Comparison of ENCODE assay signal across 15 cellular contexts in the genomic region with DNA sequence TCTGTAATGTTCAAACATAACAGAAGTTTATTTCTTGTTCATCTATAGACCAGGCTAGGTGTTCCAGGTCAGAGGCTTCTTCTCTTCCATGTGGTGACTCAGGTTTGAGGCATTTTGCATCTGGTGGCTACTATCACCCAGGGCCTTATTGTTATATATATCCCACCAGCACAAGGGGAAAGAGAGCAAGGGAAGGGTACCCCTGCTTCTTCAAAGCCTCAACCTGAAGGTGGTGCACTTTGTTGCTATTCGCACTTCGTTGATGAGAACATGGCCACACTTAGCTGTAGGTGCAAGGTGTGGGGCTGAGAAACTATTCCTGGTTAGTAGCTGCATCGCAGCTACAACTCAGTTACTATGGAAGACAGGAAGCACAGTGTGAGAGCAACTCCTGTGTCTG. TPM values are rescaled to one million over a fixed set of nuclear protein-coding genes. Genes with fewer than 3 reads are reported as not detected.
DNase-seq lines count a peak whose midpoint lies in the region; ATAC-seq and TF ChIP-seq lines count a peak whose summit lies in the region.
"Had no signal": no experiment of that assay in that cellular context is flagged by ENCODE, and none has a peak within 500 bp of the region (broad histone marks: within the 10 kb centered on the region; RNA-seq: fewer than 3 reads in every experiment).

No MANE protein-coding gene starts in this region.

- TF ChIP-seq CTCF in BE2C (IDR thresholded peaks at IDR 0.05; ENCODE audit: low read depth, low read length) = peak; percentile 32; the same call in 1 of the 2 replicates
- TF ChIP-seq CTCF in GM12875 (IDR thresholded peaks at IDR 0.05; ENCODE audit: borderline replicate concordance, insufficient read depth, low read depth, low read length) = peak; percentile 24; the same call in 1 of the 2 replicates
- no peak for TF ChIP-seq CTCF in right atrium auricular region (IDR thresholded peaks at IDR 0.05)

- no peaks in the 10 kb centered on the region for H3K27me3 ChIP-seq in BE2C
- no peaks in the 10 kb centered on the region for H3K27me3 ChIP-seq in iPS DF 6.9 (ENCODE audit: control insufficient read depth, insufficient read depth, low read length)
- H3K27me3 ChIP-seq in right atrium auricular region = no peaks in the 10 kb centered on the region
- no peaks in the 10 kb centered on the region for H3K27me3 ChIP-seq in GM23248 (replicated peaks; ENCODE audit: insufficient read depth)

- no CpG with 5 or more reads among the region's 3 CpGs for WGBS in iPS DF 6.9 (ENCODE audit: insufficient coverage, insufficient read length)
- 93 to 98% methylated on average over 3 of the region's 3 CpGs for WGBS in GM23248 (ENCODE audit: low coverage in 1 of 2, low lambda C conversion rate in 2 of 2, missing lambda C conversion rate in 2 of 2), 2 experiments

- H3K4me1 ChIP-seq in BE2C = no peaks in the 10 kb centered on the region
- peaks cover 2% of the 10 kb centered on the region; the same call in 1 of the 2 replicates for H3K4me1 ChIP-seq in iPS DF 6.9 (ENCODE audit: control insufficient read depth, insufficient read depth, low read length)
- H3K4me1 ChIP-seq in right atrium auricular region = peaks cover 0 to 3% of the 10 kb centered on the region in 2 donors
- peaks cover 5% of the 10 kb centered on the region; the same call in 1 of the 2 replicates for H3K4me1 ChIP-seq in GM23248 (ENCODE audit: insufficient read depth)

- DNase-seq in BE2C (no peak), OCI-M1 (lab: John Stamatoyannopoulos, UW) (peak; percentile 31), iPS DF 6.9 (ENCODE audit: low read depth, low spot score) (peak; percentile 39), right atrium auricular region (ENCODE audit: low spot score) (no peak), GM23248 (no peak)
- no peak for DNase-seq in activated effector memory CD4-positive, alpha-beta T cell treated with Interleukin-2 at 50 U/mL for 16 hours
- DNase-seq: activated gamma-delta T cell treated with Interleukin-2 at 50 U/mL for 16 hours, GF-D8, NCI-H1436, NCI-H510A had no signal

- H2AFZ ChIP-seq in GM23248 = no peak overlapping the region

- H3K4me2 ChIP-seq in GM23248 (ENCODE audit: unreplicated experiment) = no peak overlapping the region

- H3K4me3 ChIP-seq in BE2C (ENCODE audit: low read depth, low read length) (no peak overlapping the region), GM12875 (ENCODE audit: low read depth, low read length) (no peak overlapping the region), iPS DF 6.9 (ENCODE audit: low read length) (no peak overlapping the region), right atrium auricular region (no peak overlapping the region), GM23248 (no peak overlapping the region)

- ATAC-seq in GM19395 (IDR thresholded peaks at IDR 0.05; ENCODE audit: unreplicated experiment) = no peak
- ATAC-seq: Right ventricle myocardium inferior had no signal

- H3K79me2 ChIP-seq in GM23248 (ENCODE audit: insufficient read depth) = no peaks in the 10 kb centered on the region

- in situ Hi-C loops in GM23248 (cut with MboI) = no loop called here

- no peaks in the 10 kb centered on the region for H3F3A ChIP-seq in GM23248 (ENCODE audit: insufficient read depth)

- H3K27ac ChIP-seq in iPS DF 6.9 (ENCODE audit: low read length) = no peak overlapping the region
- no peak overlapping the region for H3K27ac ChIP-seq in right atrium auricular region
- H3K27ac ChIP-seq in GM23248 = no peak overlapping the region

- no peaks in the 10 kb centered on the region for H3K9me2 ChIP-seq in GM23248 (ENCODE audit: insufficient read depth)

- no peak overlapping the region for H3K9ac ChIP-seq in GM23248

- no peaks in the 10 kb centered on the region for H3K9me3 ChIP-seq in BE2C
- H3K9me3 ChIP-seq in iPS DF 6.9 (ENCODE audit: control insufficient read depth, insufficient read depth, low read length) = no peaks in the 10 kb centered on the region
- peaks cover 0 to 4% of the 10 kb centered on the region in 2 donors for H3K9me3 ChIP-seq in right atrium auricular region
- H3K9me3 ChIP-seq in GM23248 (ENCODE audit: low read depth) = no peaks in the 10 kb centered on the region

- H3K36me3 ChIP-seq in BE2C (no peaks in the 10 kb centered on the region), iPS DF 6.9 (ENCODE audit: control insufficient read depth, insufficient read depth, low read length) (no peaks in the 10 kb centered on the region), right atrium auricular region (no peaks in the 10 kb centered on the region), GM23248 (ENCODE audit: low read depth) (no peaks in the 10 kb centered on the region)

- no peaks in the 10 kb centered on the region for H4K20me1 ChIP-seq in GM23248 (ENCODE audit: insufficient read depth)

RNA-seq across cellular contexts. Expression of a gene that starts 27.4 kb away (rescaled TPM):
- polyA plus RNA-seq in BE2C (2012; ENCODE audit: insufficient read depth, insufficient read length, low read depth) = 0.62 TPM
- total RNA-seq in right atrium auricular region = not detected
- not detected in 2 replicates for total RNA-seq in GM23248 (2014; rRNA removed; shearing (Covaris generic))
- polyA plus RNA-seq in GM23248 (2016; fragmentation: Nextera tagmentation; extraction: Ambion mirVana) = 0.16 and 0.31 TPM in 2 replicates
- total RNA-seq: activated CD8-positive, alpha-beta memory T cell treated with anti-CD3 and anti-CD28 coated beads for 36 hours; myocyte; Right ventricle myocardium inferior had no signal

Comparison
In these comparisons a context has a peak if more than half of its experiments do, and no peak if none do; other contexts are left out.
1. DNase-seq: peak in OCI-M1 (single experiment) and iPS DF 6.9 (single experiment); none in BE2C (single experiment), right atrium auricular region (single experiment), activated effector memory CD4-positive, alpha-beta T cell treated with Interleukin-2 at 50 U/mL for 16 hours (single experiment) and GM23248 (single experiment).
2. CTCF ChIP-seq: peak in BE2C (single experiment) and GM12875 (single experiment); none in right atrium auricular region (0 of 2).